ENCODE assay signal across 8 cellular contexts in genomic region chr18:12990977-12991838, GRCh38. TPM values are rescaled to one million over a fixed set of nuclear protein-coding genes. Genes with fewer than 3 reads are reported as not detected.
DNase-seq lines count a peak whose midpoint lies in the region; ATAC-seq, FAIRE-seq and TF ChIP-seq lines count a peak whose summit lies in the region.

Gene CEP192 (plus strand): TSS chr18:12991362. CDS start chr18:12999425, 8,063 bp downstream.

- H3K27me3 Mint-ChIP-seq in brain: peaks cover 14% of the 10 kb centered on the region

- no peaks in the 10 kb centered on the region for H3K27me3 ChIP-seq in sigmoid colon

- no peaks in the 10 kb centered on the region for H3K9me3 ChIP-seq in sigmoid colon

- ATAC-seq in GM18520 (IDR thresholded peaks at IDR 0.05; ENCODE audit: unreplicated experiment) (peak; percentile 85), HG03064 (IDR thresholded peaks at IDR 0.05; ENCODE audit: low read depth, unreplicated experiment) (peak; percentile 82)

- intact Hi-C loops in sigmoid colon (cut with DNase I): loop anchor here (1.0 to 5.0 kb wide), 3 partner anchors 43 to 736 kb away; partner anchors contain the start of genes FAM210A, PTPN2, RNMT and SEH1L

- H3K36me3 Mint-ChIP-seq in brain: no peaks in the 10 kb centered on the region

- H3K27ac Mint-ChIP-seq in brain: peak within 1 kb of the TSS; percentile 89 to 98 (median 96)

- peaks cover 0 to under 1% (median 0%) of the 10 kb centered on the region in 4 donors for H3K36me3 ChIP-seq in sigmoid colon

- H3K27ac ChIP-seq in sigmoid colon: peak within 1 kb of the TSS; percentile 81 to 88 (median 87)

- TF ChIP-seq POLR2A in sigmoid colon (IDR thresholded peaks at IDR 0.05): peak; percentile 44 to 66

- H3K9me3 Mint-ChIP-seq in brain: no peaks in the 10 kb centered on the region

- DNase-seq in 8988T: peak; percentile 66
- peak; percentile 90 for DNase-seq in NCI-H2107 treated with DMSO at 0.1 percent for 48 hours (lab: John Stamatoyannopoulos, UW; ENCODE audit: unreplicated experiment)
- peak; percentile 86 for DNase-seq in iPS DF 19.7 (ENCODE audit: low read depth, low spot score)
- DNase-seq in sigmoid colon: peak; percentile 99

- TF ChIP-seq EP300 in sigmoid colon (IDR thresholded peaks at IDR 0.05): no peak

- FAIRE-seq in TTC549 (lab: Jason Lieb, UNC): peak; percentile 92

- 0% methylated on average over 74 of the region's 74 CpGs for WGBS in sigmoid colon, 2 donors

- TF ChIP-seq CTCF in brain (conservative IDR thresholded peaks at IDR 0.05): peak in 1 of 2 experiments; percentile 20
- TF ChIP-seq CTCF in sigmoid colon (IDR thresholded peaks at IDR 0.05): no peak

- peak within 1 kb of the TSS; percentile 66 to 86 (median 71) for H3K4me3 ChIP-seq in sigmoid colon

- peaks cover 0 to 29% (median 20%) of the 10 kb centered on the region in 4 donors for H3K4me1 ChIP-seq in sigmoid colon

- peak within 1 kb of the TSS; percentile 92 to 99 (median 95) for H3K4me3 Mint-ChIP-seq in brain

- peaks cover 15% of the 10 kb centered on the region for H3K4me1 Mint-ChIP-seq in brain

RNA-seq across cellular contexts. Expression of gene CEP192, which starts in this region (rescaled TPM):
- polyA plus RNA-seq in brain (ENCODE audit: insufficient read depth, low read depth, low replicate concordance): 9.3 TPM
- total RNA-seq in sigmoid colon: 10 to 100 TPM; 19.8 to 30.4 (median 25.4) TPM
- 10 to 100 TPM in 2 of 3 donors, 1 to 10 TPM in 1; 4.6 to 13.8 (median 12.6) TPM for polyA plus RNA-seq in sigmoid colon

Comparison
In these comparisons a context has a peak if more than half of its experiments do, and no peak if none do; other contexts are left out.
1. Peak in every context shown above with its lines: DNase-seq, ATAC-seq, H3K4me3 ChIP-seq and H3K27ac ChIP-seq.